In genomic region chr17:76905836-76906235, GRCh38 we compare ENCODE assay signal across 32 cellular contexts. TPM values are rescaled to one million over a fixed set of nuclear protein-coding genes. Genes with fewer than 3 reads are reported as not detected.
"Had no signal": no experiment of that assay in that cellular context is flagged by ENCODE, and none has a peak within 500 bp of the region (broad histone marks: within the 10 kb centered on the region; RNA-seq: fewer than 3 reads in every experiment).

No MANE protein-coding gene starts in this region.

- H3K4me1 Mint-ChIP-seq: naive thymus-derived CD4-positive, alpha-beta T cell; natural killer cell; nephron; stimulated activated naive CD8-positive, alpha-beta T cell treated with anti-CD3 and anti-CD28 coated beads, Interleukin-15, amount 100 ng/mL, for 72 hours had no signal

- H3K27me3 ChIP-seq: neural progenitor cell, ovary, right lobe of liver, testis, uterus had no signal

- H3K36me3 ChIP-seq: neural progenitor cell, ovary, right lobe of liver, sigmoid colon, spleen, suprapubic skin, tibial nerve, upper lobe of right lung, uterus had no signal

- H3K4me2 ChIP-seq: neural progenitor cell, smooth muscle cell had no signal

- H2AFZ ChIP-seq: neural progenitor cell, parathyroid adenoma had no signal

- H3K36me3 Mint-ChIP-seq: naive thymus-derived CD4-positive, alpha-beta T cell; natural killer cell; stimulated activated memory B cell treated with anti-CD40 and anti-IgM and Interleukin-4, amounts not matched to agents 10 μg/mL and 1 μg/mL and 100 μg/mL, for 72 hours had no signal

- H3K27ac ChIP-seq: neural progenitor cell, ovary, parathyroid adenoma, psoas muscle, right lobe of liver, sigmoid colon, spleen, suprapubic skin, testis, tibial nerve, upper lobe of right lung, uterus had no signal

- H3K9ac ChIP-seq: neural progenitor cell, parathyroid adenoma had no signal

- H3K9me3 Mint-ChIP-seq: natural killer cell; nephron; neural progenitor cell; stimulated activated memory B cell treated with anti-CD40 and anti-IgM and Interleukin-4, amounts not matched to agents 10 μg/mL and 1 μg/mL and 100 μg/mL, for 72 hours; stimulated activated naive CD8-positive, alpha-beta T cell treated with anti-CD3 and anti-CD28 coated beads, Interleukin-15, amount 100 ng/mL, for 72 hours; type B pancreatic cell had no signal

- H3K4me3 ChIP-seq: neural progenitor cell, ovary, psoas muscle, right lobe of liver, sigmoid colon, smooth muscle cell, spleen, suprapubic skin, testis, tibial nerve, upper lobe of right lung, uterus had no signal

- H3K79me2 ChIP-seq: parathyroid adenoma had no signal

- H3K4me3 Mint-ChIP-seq: naive thymus-derived CD4-positive, alpha-beta T cell; natural killer cell; nephron; neural progenitor cell; stimulated activated memory B cell treated with anti-CD40 and anti-IgM and Interleukin-4, amounts not matched to agents 10 μg/mL and 1 μg/mL and 100 μg/mL, for 72 hours; stimulated activated naive CD8-positive, alpha-beta T cell treated with anti-CD3 and anti-CD28 coated beads, Interleukin-15, amount 100 ng/mL, for 72 hours; type B pancreatic cell had no signal

- H3K9me3 ChIP-seq: ovary, psoas muscle, right lobe of liver, sigmoid colon, spleen, suprapubic skin, testis, tibial nerve, upper lobe of right lung, uterus had no signal

- ATAC-seq: naive thymus-derived CD4-positive, alpha-beta T cell; natural killer cell; psoas muscle; right cardiac atrium; right lobe of liver; stimulated activated memory B cell treated with anti-CD40 and anti-IgM and Interleukin-4, amounts not matched to agents 10 μg/mL and 1 μg/mL and 100 μg/mL, for 72 hours; stimulated activated naive CD8-positive, alpha-beta T cell treated with anti-CD3 and anti-CD28 coated beads, Interleukin-15, amount 100 ng/mL, for 72 hours; stimulated activated naive CD8-positive, alpha-beta T cell treated with anti-CD3 and anti-CD28 coated beads, Interleukin-15, Interleukin-2, amounts not matched to agents 100 U/mL and 50 U/mL, for 24 hours; upper lobe of right lung had no signal

- H3K4me1 ChIP-seq: neural progenitor cell, parathyroid adenoma, psoas muscle, right lobe of liver, sigmoid colon, spleen, suprapubic skin, testis, tibial nerve, upper lobe of right lung, uterus had no signal

- DNase-seq: naive thymus-derived CD4-positive, alpha-beta T cell; natural killer cell; occipital lobe; ovary; posterior cingulate gyrus; psoas muscle; right lobe of liver; sigmoid colon; spleen; stimulated activated CD4-positive, alpha-beta T cell treated with anti-CD3 and anti-CD28 coated beads, Interleukin-12 subunit alpha, Interleukin-12 subunit beta, amount 100 ng/mL, for 4 hours; stimulated activated CD4-positive, alpha-beta T cell treated with anti-CD3 and anti-CD28 coated beads, Interleukin-1b, Interleukin-23, amount 100 ng/mL, for 48 hours; stimulated activated CD4-positive, alpha-beta T cell treated with anti-CD3 and anti-CD28 coated beads, Interleukin-4, amount 100 ng/mL, for 1 hour; stimulated activated CD4-positive, alpha-beta T cell treated with anti-CD3 and anti-CD28 coated beads, Interleukin-4, amount 100 ng/mL, for 4 hours; stimulated activated CD8-positive, alpha-beta memory T cell treated with anti-CD3 and anti-CD28 coated beads, Interleukin-4, amount 100 ng/mL, for 48 hours; stimulated activated naive CD4-positive, alpha-beta T cell; stimulated activated naive CD8-positive, alpha-beta T cell treated with anti-CD3 and anti-CD28 coated beads, Interleukin-15, amount 100 ng/mL, for 72 hours; stimulated activated naive CD8-positive, alpha-beta T cell treated with anti-CD3 and anti-CD28 coated beads, Interleukin-15, Interleukin-2, amounts not matched to agents 100 U/mL and 50 U/mL, for 24 hours; substantia nigra; testis; upper lobe of right lung; uterus had no signal

- H3K27ac Mint-ChIP-seq: naive thymus-derived CD4-positive, alpha-beta T cell; natural killer cell; nephron; neural progenitor cell; progenitor cell of endocrine pancreas; stimulated activated memory B cell treated with anti-CD40 and anti-IgM and Interleukin-4, amounts not matched to agents 10 μg/mL and 1 μg/mL and 100 μg/mL, for 72 hours; stimulated activated naive CD8-positive, alpha-beta T cell treated with anti-CD3 and anti-CD28 coated beads, Interleukin-15, amount 100 ng/mL, for 72 hours; type B pancreatic cell had no signal

RNA-seq across cellular contexts. Expression of gene MGAT5B, which starts 37.6 kb away (rescaled TPM):
- total RNA-seq: natural killer cell, skeletal muscle tissue had no signal
